8 cellular contexts compared by ENCODE assay signal in genomic region chr16:74107795-74108610, GRCh38.
DNase-seq lines count a peak whose midpoint lies in the region; ATAC-seq and TF ChIP-seq lines count a peak whose summit lies in the region.

No MANE protein-coding gene starts in this region.

- 56% methylated on average over 18 of the region's 18 CpGs for WGBS in smooth muscle cell (ENCODE audit: low lambda C conversion rate)

- CTCF ChIA-PET in activated B cell treated with CpG ODN at 0.5 μM for 24 hours (lab: Charles Lee), result no interaction called here

- H3K27me3 ChIP-seq in Loucy (ENCODE audit: insufficient read depth, low read length, poor library complexity, severe bottlenecking) (no peaks in the 10 kb centered on the region), smooth muscle cell (ENCODE audit: low read depth) (peaks cover under 1% of the 10 kb centered on the region)

- H3K79me2 ChIP-seq in Loucy (ENCODE audit: insufficient read depth, low read length), result no peaks in the 10 kb centered on the region
- no peaks in the 10 kb centered on the region for H3K79me2 ChIP-seq in smooth muscle cell (ENCODE audit: low read depth)

- H3K9ac ChIP-seq in Loucy (ENCODE audit: low read depth, low read length, poor library complexity, severe bottlenecking) (peak overlapping the region; percentile 59), smooth muscle cell (ENCODE audit: low read depth) (no peak overlapping the region)

- ATAC-seq in GM21526 (IDR thresholded peaks at IDR 0.05; ENCODE audit: low FRiP score, unreplicated experiment), result peak; percentile 84
- no peak for ATAC-seq in activated B cell treated with CpG ODN at 0.5 μM for 24 hours (ENCODE audit: low read depth)
- no peak for ATAC-seq in activated CD4-positive, CD25-positive, alpha-beta regulatory T cell treated with anti-CD3 and anti-CD28 coated beads, Interleukin-2, amount 50 U/mL, for 24 hours

- no peak overlapping the region for H3K27ac Mint-ChIP-seq in activated B cell treated with CpG ODN at 0.5 μM for 24 hours

- peaks cover 6% of the 10 kb centered on the region for H3K4me1 Mint-ChIP-seq in activated B cell treated with CpG ODN at 0.5 μM for 24 hours

- H3K4me2 ChIP-seq in Loucy (ENCODE audit: low read depth, low read length, poor library complexity, severe bottlenecking) (peak overlapping the region; percentile 72), smooth muscle cell (peak overlapping the region; percentile 55)

- TF ChIP-seq CTCF in Loucy (conservative IDR thresholded peaks at IDR 0.05; ENCODE audit: low read length) (peak; percentile 97), activated B cell treated with CpG ODN at 0.5 μM for 24 hours (IDR thresholded peaks at IDR 0.05) (no peak), smooth muscle cell (IDR thresholded peaks at IDR 0.05; ENCODE audit: borderline replicate concordance, insufficient read depth, poor library complexity, severe bottlenecking) (peak; percentile 45)

- no peaks in the 10 kb centered on the region for H3K36me3 ChIP-seq in Loucy (ENCODE audit: insufficient read depth, low read length)
- no peaks in the 10 kb centered on the region for H3K36me3 ChIP-seq in smooth muscle cell (ENCODE audit: low read depth)

- intact Hi-C loops in activated B cell treated with CpG ODN at 0.5 μM for 24 hours (cut with micrococcal nuclease), result no loop called here

- POLR2A ChIA-PET in activated B cell treated with CpG ODN at 0.5 μM for 24 hours (lab: Charles Lee), result no interaction called here

- H3K27me3 Mint-ChIP-seq in activated B cell treated with CpG ODN at 0.5 μM for 24 hours, result no peaks in the 10 kb centered on the region

- no peaks in the 10 kb centered on the region for H3K9me3 ChIP-seq in Loucy (ENCODE audit: insufficient read depth, low read depth, low read length)
- no peaks in the 10 kb centered on the region for H3K9me3 ChIP-seq in smooth muscle cell (replicated peaks; ENCODE audit: low read depth)

- H3K36me3 Mint-ChIP-seq in activated B cell treated with CpG ODN at 0.5 μM for 24 hours (ENCODE audit: low read depth), result no peaks in the 10 kb centered on the region

- no peak overlapping the region for H3K27ac ChIP-seq in smooth muscle cell (ENCODE audit: low read depth)

- H2AFZ ChIP-seq in Loucy (ENCODE audit: low read length) (peak overlapping the region; percentile 98), smooth muscle cell (ENCODE audit: low read depth) (no peak overlapping the region)

- H3K9me3 Mint-ChIP-seq in activated B cell treated with CpG ODN at 0.5 μM for 24 hours, result peaks cover 3% of the 10 kb centered on the region

- H4K20me1 ChIP-seq in Loucy (ENCODE audit: insufficient read depth, low read length, poor library complexity, severe bottlenecking) (no peaks in the 10 kb centered on the region), smooth muscle cell (ENCODE audit: low read depth) (no peaks in the 10 kb centered on the region)

- H3K4me3 Mint-ChIP-seq in activated B cell treated with CpG ODN at 0.5 μM for 24 hours, result peak overlapping the region; percentile 2

- DNase-seq in SIG-M5 treated with dmso at 0.1 percent for 504 hours (lab: John Stamatoyannopoulos, UW; ENCODE audit: unreplicated experiment) (peak; percentile 73), SIG-M5 (lab: John Stamatoyannopoulos, UW) (no peak), activated B cell treated with CpG ODN at 0.5 μM for 24 hours (no peak), fibroblast of the conjunctiva (ENCODE audit: low read depth) (peak; percentile 6), smooth muscle cell (lab: John Stamatoyannopoulos, UW; ENCODE audit: unreplicated experiment) (no peak)

- peak overlapping the region; percentile 73 for H3K4me3 ChIP-seq in Loucy (ENCODE audit: low read length, poor library complexity, severe bottlenecking)
- H3K4me3 ChIP-seq in smooth muscle cell, result peak overlapping the region; percentile 25

- H3K9me2 ChIP-seq in Loucy (replicated peaks; ENCODE audit: low read depth, low read length), result no peaks in the 10 kb centered on the region

- H3F3A ChIP-seq in Loucy (ENCODE audit: low read depth) (no peaks in the 10 kb centered on the region), smooth muscle cell (ENCODE audit: low read depth) (no peaks in the 10 kb centered on the region)

- H3K4me1 ChIP-seq in Loucy (ENCODE audit: insufficient read depth, low read length, poor library complexity, severe bottlenecking) (no peaks in the 10 kb centered on the region), smooth muscle cell (ENCODE audit: low read depth) (peaks cover 3% of the 10 kb centered on the region)

Comparison
In these comparisons a context has a peak if more than half of its experiments do, and no peak if none do; other contexts are left out.
1. DNase-seq: peak in SIG-M5 treated with dmso at 0.1 percent for 504 hours (single experiment) and fibroblast of the conjunctiva (single experiment); none in SIG-M5 (single experiment), activated B cell treated with CpG ODN at 0.5 μM for 24 hours (single experiment) and smooth muscle cell (single experiment).